In the genomic region with DNA sequence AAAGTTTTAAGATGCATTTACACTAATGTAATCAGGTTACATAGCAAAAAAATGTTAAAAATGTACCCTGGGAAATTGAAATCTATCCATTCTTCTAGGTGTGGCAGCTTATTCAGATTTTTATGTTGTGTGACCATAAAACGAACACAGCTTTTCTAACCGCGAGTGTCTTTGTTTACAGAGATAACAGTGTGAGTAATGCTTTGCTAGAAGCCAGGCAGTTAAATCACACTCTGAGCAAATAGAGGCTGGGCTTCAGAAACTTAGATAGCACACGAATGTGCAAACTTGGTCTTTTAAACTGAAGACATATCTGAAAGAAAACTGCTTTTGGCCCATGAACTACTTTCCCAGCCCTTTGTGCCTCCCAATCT, we compare ENCODE assay signal across 8 cellular contexts.
DNase-seq lines count a peak whose midpoint lies in the region; ATAC-seq and TF ChIP-seq lines count a peak whose summit lies in the region.

No MANE protein-coding gene starts in this region.

- TF ChIP-seq POLR2A in prostate gland (IDR thresholded peaks at IDR 0.05): no peak

- DNase-seq in stimulated activated naive CD8-positive, alpha-beta T cell treated with anti-CD3 and anti-CD28 coated beads, Interleukin-15, Interleukin-2, amounts not matched to agents 100 U/mL and 50 U/mL, for 24 hours: no peak
- DNase-seq in T-helper 17 cell: no peak
- DNase-seq in fibroblast of lung (ENCODE audit: low read depth in 2 of 2): peak; percentile 67 to 98
- DNase-seq in prostate gland (ENCODE audit: low spot score): no peak
- no peak for DNase-seq in GM19240 (ENCODE audit: insufficient read length, low spot score)

- intact Hi-C loops in prostate gland (cut with DNase I): no loop called here

- peak overlapping the region; percentile 64 for H3K4me3 Mint-ChIP-seq in stimulated activated naive CD8-positive, alpha-beta T cell treated with anti-CD3 and anti-CD28 coated beads, Interleukin-15, Interleukin-2, amounts not matched to agents 100 ng/mL and 50 ng/mL, for 24 hours
- peak overlapping the region; percentile 90 for H3K4me3 Mint-ChIP-seq in T-helper 17 cell

- H3K4me1 Mint-ChIP-seq in stimulated activated naive CD8-positive, alpha-beta T cell treated with anti-CD3 and anti-CD28 coated beads, Interleukin-15, Interleukin-2, amounts not matched to agents 100 ng/mL and 50 ng/mL, for 24 hours (ENCODE audit: low read depth): peaks cover 95% of the 10 kb centered on the region
- H3K4me1 Mint-ChIP-seq in T-helper 17 cell: peaks cover 78% of the 10 kb centered on the region

- peaks cover 8% of the 10 kb centered on the region for H3K36me3 Mint-ChIP-seq in stimulated activated naive CD8-positive, alpha-beta T cell treated with anti-CD3 and anti-CD28 coated beads, Interleukin-15, Interleukin-2, amounts not matched to agents 100 ng/mL and 50 ng/mL, for 24 hours (ENCODE audit: low read depth)
- no peaks in the 10 kb centered on the region for H3K36me3 Mint-ChIP-seq in T-helper 17 cell (ENCODE audit: low read depth)

- H3K79me2 ChIP-seq in fibroblast of lung (ENCODE audit: control insufficient read depth, insufficient read depth, low read length): peaks cover 66% of the 10 kb centered on the region

- H2AFZ ChIP-seq in fibroblast of lung (ENCODE audit: low read length): no peak overlapping the region

- H3K27me3 ChIP-seq in fibroblast of lung (ENCODE audit: control insufficient read depth, insufficient read depth, low read length) (no peaks in the 10 kb centered on the region), prostate gland (replicated peaks; ENCODE audit: insufficient read depth) (no peaks in the 10 kb centered on the region)

- WGBS in prostate gland: 3% methylated on average over 4 of the region's 4 CpGs

- TF ChIP-seq CTCF in fibroblast of lung (conservative IDR thresholded peaks at IDR 0.05 in 1 of 2, IDR thresholded peaks at IDR 0.05 in 1 of 2; ENCODE audit: low read depth in 1 of 2, low read length in 2 of 2) (no peak), prostate gland (IDR thresholded peaks at IDR 0.05) (no peak)

- no peaks in the 10 kb centered on the region for H4K20me1 ChIP-seq in fibroblast of lung (ENCODE audit: control insufficient read depth, extremely low read depth, insufficient read depth, low read length)

- peaks cover 58% of the 10 kb centered on the region for H3K4me1 ChIP-seq in fibroblast of lung (ENCODE audit: control insufficient read depth, extremely low read depth, insufficient read depth, low read length)
- H3K4me1 ChIP-seq in prostate gland (replicated peaks): peaks cover 19% of the 10 kb centered on the region

- H3K27me3 Mint-ChIP-seq in stimulated activated naive CD8-positive, alpha-beta T cell treated with anti-CD3 and anti-CD28 coated beads, Interleukin-15, Interleukin-2, amounts not matched to agents 100 ng/mL and 50 ng/mL, for 24 hours: no peaks in the 10 kb centered on the region
- H3K27me3 Mint-ChIP-seq in T-helper 17 cell: no peaks in the 10 kb centered on the region

- peaks cover 2% of the 10 kb centered on the region for H3K36me3 ChIP-seq in fibroblast of lung (ENCODE audit: control insufficient read depth, insufficient read depth, low read length)
- H3K36me3 ChIP-seq in prostate gland: no peaks in the 10 kb centered on the region

- H3K27ac Mint-ChIP-seq in stimulated activated naive CD8-positive, alpha-beta T cell treated with anti-CD3 and anti-CD28 coated beads, Interleukin-15, Interleukin-2, amounts not matched to agents 100 ng/mL and 50 ng/mL, for 24 hours: peak overlapping the region; percentile 91
- H3K27ac Mint-ChIP-seq in T-helper 17 cell: peak overlapping the region; percentile 99

- no peaks in the 10 kb centered on the region for H3K9me3 Mint-ChIP-seq in stimulated activated naive CD8-positive, alpha-beta T cell treated with anti-CD3 and anti-CD28 coated beads, Interleukin-15, Interleukin-2, amounts not matched to agents 100 ng/mL and 50 ng/mL, for 24 hours

- ATAC-seq in stimulated activated naive CD8-positive, alpha-beta T cell treated with anti-CD3 and anti-CD28 coated beads, Interleukin-15, Interleukin-2, amounts not matched to agents 100 U/mL and 50 U/mL, for 24 hours: no peak
- ATAC-seq in T-helper 17 cell (peak; percentile 24), HG03108 (IDR thresholded peaks at IDR 0.05; ENCODE audit: unreplicated experiment) (no peak), HG02884 (IDR thresholded peaks at IDR 0.05; ENCODE audit: unreplicated experiment) (no peak)

- H3K4me3 ChIP-seq in fibroblast of lung (replicated peaks in 1 of 4; ENCODE audit: control extremely low read depth in 1 of 4, insufficient read depth in 1 of 4, low read depth in 3 of 4, low read length in 4 of 4): no peak overlapping the region
- no peak overlapping the region for H3K4me3 ChIP-seq in prostate gland

- H3K27ac ChIP-seq in fibroblast of lung (ENCODE audit: insufficient read depth, low read length) (peak overlapping the region; percentile 86), prostate gland (peak overlapping the region; percentile 24 to 47)

- no peak overlapping the region for H3K9ac ChIP-seq in fibroblast of lung (ENCODE audit: insufficient read depth, low read length)

- H3K4me2 ChIP-seq in fibroblast of lung (ENCODE audit: extremely low read depth, insufficient read depth, low read length): peak overlapping the region; percentile 74

- no peaks in the 10 kb centered on the region for H3K9me3 ChIP-seq in T-helper 17 cell (ENCODE audit: control insufficient read depth, low read length, poor library complexity, severe bottlenecking)
- H3K9me3 ChIP-seq in fibroblast of lung (ENCODE audit: control insufficient read depth, insufficient read depth, low read depth, low read length): no peaks in the 10 kb centered on the region
- H3K9me3 ChIP-seq in prostate gland: no peaks in the 10 kb centered on the region

Comparison
In these comparisons a context has a peak if more than half of its experiments do, and no peak if none do; other contexts are left out.
1. DNase-seq: peak in fibroblast of lung (2 of 2); none in stimulated activated naive CD8-positive, alpha-beta T cell treated with anti-CD3 and anti-CD28 coated beads, Interleukin-15, Interleukin-2, amounts not matched to agents 100 U/mL and 50 U/mL, for 24 hours (single experiment), T-helper 17 cell (0 of 3), prostate gland (single experiment) and GM19240 (single experiment).